Comparison of ENCODE assay signal across 10 cellular contexts in the genomic region with DNA sequence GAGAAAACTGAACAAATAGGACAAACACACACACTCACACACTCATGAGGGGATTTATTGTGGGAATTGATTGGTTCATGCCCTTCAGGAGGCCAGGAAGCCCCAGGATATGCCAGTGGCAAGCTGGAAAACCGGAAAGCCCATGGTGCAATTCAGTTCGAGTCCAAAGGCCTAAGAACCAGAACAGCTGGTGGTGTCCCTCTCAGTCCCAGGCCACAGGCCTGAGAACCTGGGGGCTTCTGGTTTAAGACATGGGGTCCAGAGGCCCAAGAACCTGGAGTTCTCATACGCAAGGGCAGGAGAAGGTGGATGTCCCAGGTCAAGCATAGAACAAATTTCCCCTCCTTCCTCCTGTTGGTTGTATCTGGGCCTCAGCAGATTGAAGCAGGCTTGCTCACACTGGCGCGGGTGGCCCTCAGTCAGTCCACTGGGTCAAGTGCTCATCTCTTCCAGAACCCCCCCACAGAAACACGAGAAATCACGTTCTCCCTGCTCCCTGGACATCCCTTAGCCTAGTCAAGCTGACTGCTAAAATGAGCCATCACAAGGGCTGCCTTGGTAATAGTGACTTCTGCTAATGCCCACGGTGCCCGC. TPM values are rescaled to one million over a fixed set of nuclear protein-coding genes. Genes with fewer than 3 reads are reported as not detected.
DNase-seq lines count a peak whose midpoint lies in the region; ATAC-seq and TF ChIP-seq lines count a peak whose summit lies in the region.
"Had no signal": no experiment of that assay in that cellular context is flagged by ENCODE, and none has a peak within 500 bp of the region (broad histone marks: within the 10 kb centered on the region; RNA-seq: fewer than 3 reads in every experiment).

No MANE protein-coding gene starts in this region.

- H3K4me1 Mint-ChIP-seq in naive thymus-derived CD4-positive, alpha-beta T cell, result peaks cover 8 to 22% (median 14%) of the 10 kb centered on the region in 7 donors

- H2BK15ac ChIP-seq in IMR-90 (ENCODE audit: low read depth, low read length), result no peak overlapping the region

- no peak overlapping the region for H4K91ac ChIP-seq in IMR-90 (ENCODE audit: insufficient read depth, low read depth, low read length)

- WGBS in IMR-90 (ENCODE audit: extremely low coverage in 2 of 2, insufficient read length in 1 of 2), 2 experiments, result 90% methylated on average over 4 of the region's 9 CpGs; no CpG with 5 or more reads in 1 of the 2 experiments

- no peak overlapping the region for H4K5ac ChIP-seq in IMR-90 (ENCODE audit: low read depth, low read length)

- H3K27ac ChIP-seq in IMR-90 (ENCODE audit: insufficient read depth, low read length), result no peak overlapping the region
- no peak overlapping the region for H3K27ac ChIP-seq in colonic mucosa
- no peak overlapping the region for H3K27ac ChIP-seq in naive thymus-derived CD4-positive, alpha-beta T cell (ENCODE audit: low read depth, low read length)
- H3K27ac ChIP-seq: HL-60 had no signal

- no peak overlapping the region for H2BK20ac ChIP-seq in IMR-90 (ENCODE audit: low read depth, low read length)

- 0 out of 2 replicates have a peak, but pooled peaks cover under 1% of the 10 kb centered on the region for H3K9me1 ChIP-seq in IMR-90 (ENCODE audit: insufficient read depth, low read length)

- peak overlapping the region in 3 of 9 donors; percentile 9 to 47 (median 12) for H3K27ac Mint-ChIP-seq in naive thymus-derived CD4-positive, alpha-beta T cell
- H3K27ac Mint-ChIP-seq: stimulated activated naive CD8-positive, alpha-beta T cell treated with anti-CD3 and anti-CD28 coated beads, Interleukin-15, Interleukin-2, amounts not matched to agents 100 ng/mL and 50 ng/mL, for 24 hours had no signal

- peak overlapping the region; percentile 74 for H2AFZ ChIP-seq in IMR-90 (replicated peaks; ENCODE audit: low read length, poor library complexity)

- H2BK120ac ChIP-seq in IMR-90 (ENCODE audit: low read depth, low read length), result no peak overlapping the region

- intact Hi-C loops in IMR-90 (cut with micrococcal nuclease), result loop anchor here (2.0 to 10.0 kb wide), 3 partner anchors 93 to 757 kb away; no protein-coding TSS in a partner anchor
- intact Hi-C loops in colonic mucosa (cut with DNase I), result loop anchor here (10.0 kb wide), 1 partner anchor 93 kb away; no protein-coding TSS in a partner anchor
- intact Hi-C loops in naive thymus-derived CD4-positive, alpha-beta T cell (cut with micrococcal nuclease), result loop anchor here in 1 of 2 donors (5.0 kb wide), 1 partner anchor 169 kb away; no protein-coding TSS in a partner anchor
- intact Hi-C loops in posterior vena cava (cut with DNase I), result loop anchor here in 1 of 2 donors (2.0 kb wide), 1 partner anchor 23 kb away; no protein-coding TSS in a partner anchor

- no peak overlapping the region for H2AK5ac ChIP-seq in IMR-90 (ENCODE audit: low read depth, low read length)

- H3K4me3 Mint-ChIP-seq in naive thymus-derived CD4-positive, alpha-beta T cell, result peak overlapping the region in 9 of 10 donors; percentile 12 to 75 (median 58)
- H3K4me3 Mint-ChIP-seq: stimulated activated naive CD8-positive, alpha-beta T cell treated with anti-CD3 and anti-CD28 coated beads, Interleukin-15, Interleukin-2, amounts not matched to agents 100 ng/mL and 50 ng/mL, for 24 hours had no signal

- H3K4me1 ChIP-seq in IMR-90 (ENCODE audit: control insufficient read depth, insufficient read depth, low read length), result no peaks in the 10 kb centered on the region
- H3K4me1 ChIP-seq in colonic mucosa, result peaks cover 4% of the 10 kb centered on the region
- peaks cover 0 to 9% of the 10 kb centered on the region in 2 donors for H3K4me1 ChIP-seq in naive thymus-derived CD4-positive, alpha-beta T cell (ENCODE audit: control insufficient read depth in 2 of 2, insufficient read depth in 2 of 2, low read length in 2 of 2)

- no peak for TF ChIP-seq RAD21 in IMR-90 (IDR thresholded peaks at IDR 0.05; ENCODE audit: low read length)

- H3K14ac ChIP-seq in IMR-90 (replicated peaks; ENCODE audit: low read depth, low read length), result no peak overlapping the region

- no peaks in the 10 kb centered on the region for H4K20me1 ChIP-seq in IMR-90 (ENCODE audit: insufficient read depth, low read length)

- H3K36me3 Mint-ChIP-seq in naive thymus-derived CD4-positive, alpha-beta T cell, result no peaks in the 10 kb centered on the region

- no peak overlapping the region for H4K8ac ChIP-seq in IMR-90 (ENCODE audit: low read depth in 2 of 2, low read length in 2 of 2)

- CTCF ChIA-PET in IMR-90 (lab: Yijun Ruan, JAX), result interaction anchor here (0.5 to 1.8 kb wide), 7 partner anchors 8 to 767 kb away, joined by 3 to 5 read pairs (median 3); no protein-coding TSS in a partner anchor
- CTCF ChIA-PET in naive thymus-derived CD4-positive, alpha-beta T cell (lab: Charles Lee), result interaction anchor here (0.8 to 2.8 kb wide), 8 partner anchors 11 to 108 kb away, joined by 3 to 17 read pairs (median 4); no protein-coding TSS in a partner anchor

- H3K36me3 ChIP-seq in IMR-90 (ENCODE audit: control insufficient read depth, insufficient read depth, low read length), result no peaks in the 10 kb centered on the region
- no peaks in the 10 kb centered on the region for H3K36me3 ChIP-seq in colonic mucosa
- H3K36me3 ChIP-seq in naive thymus-derived CD4-positive, alpha-beta T cell (ENCODE audit: control insufficient read depth in 2 of 3, insufficient read depth in 3 of 3, low read length in 3 of 3), result no peaks in the 10 kb centered on the region

- H3K27me3 Mint-ChIP-seq in naive thymus-derived CD4-positive, alpha-beta T cell, result peaks cover 0 to 41% (median 17%) of the 10 kb centered on the region in 5 donors

- BruUV-seq in IMR-90 (replicated peaks; lab: Mats Ljungman, UMichigan), result no TSS peak

- dilution Hi-C loops in IMR-90 (cut with HindIII; ENCODE audit: low sequenced_read_pairs, unreplicated experiment), result no loop called here

- H3K4ac ChIP-seq in IMR-90 (ENCODE audit: low read depth, low read length), result no peak overlapping the region

- peak overlapping the region; percentile 55 for H3K4me2 ChIP-seq in IMR-90 (ENCODE audit: low read depth, low read length)

- in situ Hi-C loops in IMR-90 (cut with MboI; ENCODE audit: low sequenced_read_pairs), result loop anchor here (25.0 kb wide), 1 partner anchor 754 kb away; no protein-coding TSS in a partner anchor

- no peaks in the 10 kb centered on the region for H3K79me1 ChIP-seq in IMR-90 (ENCODE audit: low read depth in 1 of 2, low read length in 2 of 2)

- TF ChIP-seq POLR2A in IMR-90 (IDR thresholded peaks at IDR 0.05; ENCODE audit: low read depth, low read length), result no peak

- POLR2A ChIA-PET in IMR-90 (lab: Charles Lee; ENCODE audit: unreplicated experiment), result interaction anchor here (0.5 kb wide), 1 partner anchor 94 kb away, joined by 3 read pairs; no protein-coding TSS in a partner anchor
- POLR2A ChIA-PET in naive thymus-derived CD4-positive, alpha-beta T cell (lab: Charles Lee), result interaction anchor here (0.7 to 1.5 kb wide), 3 partner anchors 10 to 104 kb away, joined by 3 to 5 read pairs (median 5); a partner anchor contains a TSS

- no peak overlapping the region for H3K56ac ChIP-seq in IMR-90 (ENCODE audit: extremely low read depth, insufficient read depth, low read length)

- peaks cover 0 to 5% (median 0%) of the 10 kb centered on the region in 11 donors for H3K9me3 Mint-ChIP-seq in naive thymus-derived CD4-positive, alpha-beta T cell
- H3K9me3 Mint-ChIP-seq: stimulated activated naive CD8-positive, alpha-beta T cell treated with anti-CD3 and anti-CD28 coated beads, Interleukin-15, Interleukin-2, amounts not matched to agents 100 ng/mL and 50 ng/mL, for 24 hours had no signal

- H3K4me3 ChIP-seq in AG09309 (ENCODE audit: control insufficient read depth, low read depth, low read length) (peak overlapping the region; percentile 8; the same call in 1 of the 2 replicates), IMR-90 (ENCODE audit: insufficient read depth, low read depth, low read length) (no peak overlapping the region), colonic mucosa (peak overlapping the region; percentile 15)
- H3K4me3 ChIP-seq in naive thymus-derived CD4-positive, alpha-beta T cell (ENCODE audit: low read length), result peak overlapping the region; percentile 19

- TF ChIP-seq CTCF in AG09309 (IDR thresholded peaks at IDR 0.05; ENCODE audit: control insufficient read depth, insufficient read depth, low read depth, low read length, missing control alignments) (no peak), IMR-90 (conservative IDR thresholded peaks at IDR 0.05; ENCODE audit: low read depth, low read length) (no peak), colonic mucosa (IDR thresholded peaks at IDR 0.05) (no peak)

- no peaks in the 10 kb centered on the region for H3K9me3 ChIP-seq in IMR-90 (ENCODE audit: control insufficient read depth, insufficient read depth, low read length)
- no peaks in the 10 kb centered on the region for H3K9me3 ChIP-seq in colonic mucosa
- H3K9me3 ChIP-seq in naive thymus-derived CD4-positive, alpha-beta T cell (ENCODE audit: control insufficient read depth in 2 of 3, low read length in 3 of 3), result no peaks in the 10 kb centered on the region

- no peak for DNase-seq in AG09309 (ENCODE audit: low read depth)
- DNase-seq in IMR-90, result no peak
- DNase-seq in colonic mucosa, result no peak
- no peak for DNase-seq in naive thymus-derived CD4-positive, alpha-beta T cell
- DNase-seq in activated CD4-positive, alpha-beta T cell treated with anti-CD3 and anti-CD28 coated beads for 4 hours, result no peak
- DNase-seq in posterior vena cava (ENCODE audit: low spot score), result no peak
- no peak for DNase-seq in GOT3 (lab: John Stamatoyannopoulos, UW)
- no peak for DNase-seq in central memory CD4-positive, alpha-beta T cell

- peak; percentile 30 for ATAC-seq in IMR-90 (ENCODE audit: low read depth)
- ATAC-seq in naive thymus-derived CD4-positive, alpha-beta T cell, result no peak

- H2BK5ac ChIP-seq in IMR-90 (ENCODE audit: low read depth, low read length, poor library complexity, severe bottlenecking), result no peak overlapping the region

- H2AK9ac ChIP-seq in IMR-90 (replicated peaks; ENCODE audit: low read depth, low read length, poor library complexity), result peak overlapping the region; percentile 6

- H3K9ac ChIP-seq in IMR-90 (ENCODE audit: low read depth, low read length), result no peak overlapping the region
- H3K9ac ChIP-seq in colonic mucosa (ENCODE audit: low read depth in 2 of 2, low read length in 2 of 2), result no peak overlapping the region

- H3K27me3 ChIP-seq in IMR-90 (ENCODE audit: control insufficient read depth, insufficient read depth, low read length) (peaks cover 18% of the 10 kb centered on the region), colonic mucosa (no peaks in the 10 kb centered on the region)
- no peaks in the 10 kb centered on the region for H3K27me3 ChIP-seq in naive thymus-derived CD4-positive, alpha-beta T cell (ENCODE audit: control insufficient read depth in 2 of 2, insufficient read depth in 2 of 2, low read length in 2 of 2)

- H3K18ac ChIP-seq in IMR-90 (ENCODE audit: low read depth, low read length), result no peak overlapping the region

- peak overlapping the region; percentile 5; the same call in 1 of the 2 replicates for H3K23ac ChIP-seq in IMR-90 (ENCODE audit: low read depth, low read length)

RNA-seq across cellular contexts. Expression of a gene that starts 50.1 kb away (rescaled TPM):
- total RNA-seq in IMR-90 (2012; rRNA removed), result 566 and 644 TPM in 2 replicates
- 1,856 and 2,352 TPM in 2 replicates for polyA plus RNA-seq in IMR-90 (2012; rRNA removed)
- polyA plus RNA-seq in IMR-90 (2012; cell fraction: cytosol; rRNA removed), result 1,242 and 1,359 TPM in 2 replicates
- polyA plus RNA-seq in IMR-90 (2012; cell fraction: nucleus; rRNA removed; ENCODE audit: low replicate concordance), result 275 and 638 TPM in 2 replicates
- 1,000 to 10,000 TPM; 1,239 to 1,262 TPM for total RNA-seq in colonic mucosa
- 1,000 to 10,000 TPM; 1,890 to 4,471 (median 4,246) TPM for total RNA-seq in naive thymus-derived CD4-positive, alpha-beta T cell
- polyA plus RNA-seq in naive thymus-derived CD4-positive, alpha-beta T cell, result 1,000 to 10,000 TPM; 4,172 to 4,415 TPM
- total RNA-seq in posterior vena cava, result 1,000 to 10,000 TPM; 1,198 to 1,383 TPM
